19 cellular contexts compared by ENCODE assay signal in genomic region chr1:78331799-78332198, GRCh38.
"Had no signal": no experiment of that assay in that cellular context is flagged by ENCODE, and none has a peak within 500 bp of the region (broad histone marks: within the 10 kb centered on the region; RNA-seq: fewer than 3 reads in every experiment).

No MANE protein-coding gene starts in this region.

- H3K9me3 Mint-ChIP-seq: mesothelial cell of epicardium had no signal

- H3K4me1 ChIP-seq: esophagus muscularis mucosa, foreskin keratinocyte, gastroesophageal sphincter, heart right ventricle, left lung, lower lobe of right lung had no signal

- H3K36me3 Mint-ChIP-seq: mesothelial cell of epicardium; naive B cell; naive thymus-derived CD8-positive, alpha-beta T cell had no signal

- H3K4me1 Mint-ChIP-seq: mesothelial cell of epicardium; naive B cell; naive thymus-derived CD8-positive, alpha-beta T cell had no signal

- H3K4me3 ChIP-seq: coronary artery, dorsolateral prefrontal cortex, esophagus muscularis mucosa, gastroesophageal sphincter, heart right ventricle, left lung, lower lobe of right lung, mucosa of descending colon had no signal

- H3K27ac ChIP-seq: coronary artery, dorsolateral prefrontal cortex, esophagus muscularis mucosa, foreskin keratinocyte, gastroesophageal sphincter, heart right ventricle, left lung, lower lobe of right lung had no signal

- H3K9me3 ChIP-seq: esophagus muscularis mucosa, gastroesophageal sphincter, left lung, lower lobe of right lung, mucosa of descending colon had no signal

- ATAC-seq: foreskin keratinocyte; gastroesophageal sphincter; heart right ventricle; left cardiac atrium; left lung; left ventricle myocardium superior; lower lobe of right lung; mucosa of descending colon; naive thymus-derived CD8-positive, alpha-beta T cell had no signal

- H3K4me3 Mint-ChIP-seq: mesothelial cell of epicardium; naive B cell; naive thymus-derived CD8-positive, alpha-beta T cell had no signal

- H3K27me3 ChIP-seq: esophagus muscularis mucosa, foreskin keratinocyte, gastroesophageal sphincter, heart right ventricle, left lung had no signal

- DNase-seq: dermis blood vessel endothelial cell; dorsolateral prefrontal cortex; effector CD4-positive, alpha-beta T cell; effector memory CD4-positive, alpha-beta T cell; foreskin keratinocyte; heart right ventricle; hippocampal formation; left cardiac atrium; left lung; left ventricle myocardium superior; lower lobe of right lung; mesenchymal stem cell; mucosa of descending colon; naive B cell; naive thymus-derived CD8-positive, alpha-beta T cell had no signal

- H3K36me3 ChIP-seq: esophagus muscularis mucosa, gastroesophageal sphincter, heart right ventricle, left lung, lower lobe of right lung had no signal

- H3K27ac Mint-ChIP-seq: mesothelial cell of epicardium; naive thymus-derived CD8-positive, alpha-beta T cell had no signal
